Comparison of ENCODE assay signal across 15 cellular contexts in genomic region chr4:3302786-3303444, GRCh38. TPM values are rescaled to one million over a fixed set of nuclear protein-coding genes. Genes with fewer than 3 reads are reported as not detected.
DNase-seq lines count a peak whose midpoint lies in the region; ATAC-seq lines count a peak whose summit lies in the region.
"Had no signal": no experiment of that assay in that cellular context is flagged by ENCODE, and none has a peak within 500 bp of the region (broad histone marks: within the 10 kb centered on the region; RNA-seq: fewer than 3 reads in every experiment).

No MANE protein-coding gene starts in this region.

- H3K27me3 ChIP-seq in CD4-positive, alpha-beta memory T cell (ENCODE audit: insufficient read depth, low read length) = no peaks in the 10 kb centered on the region
- H3K27me3 ChIP-seq in mucosa of stomach (ENCODE audit: control insufficient read depth, insufficient read depth, low read length) = no peaks in the 10 kb centered on the region
- H3K27me3 ChIP-seq: esophagus muscularis mucosa, vagina had no signal

- H3K27me3 Mint-ChIP-seq in CD4-positive, alpha-beta memory T cell = peaks cover 0 to 2% of the 10 kb centered on the region in 2 donors
- peaks cover 11% of the 10 kb centered on the region for H3K27me3 Mint-ChIP-seq in activated T-helper 1 cell treated with anti-CD3 and anti-CD28 coated beads, Interleukin-12 subunit alpha, Interleukin-12 subunit beta, Interleukin-2, Interleukin-4 antibody, amounts not matched to agents 30 ng/mL and 10 ng/mL and 1 ng/mL, durations not matched to agents 14 hours and 24 hours and 36 hours (ENCODE audit: insufficient read depth)

- peak in 3 of 5 donors; percentile 16 to 58 (median 26) for DNase-seq in CD4-positive, alpha-beta memory T cell
- no peak for DNase-seq in activated T-helper 1 cell treated with anti-CD3 and anti-CD28 coated beads, Interleukin-12 subunit alpha, Interleukin-12 subunit beta, Interleukin-2, Interleukin-4 antibody, amounts not matched to agents 30 ng/mL and 10 ng/mL and 1 ng/mL, durations not matched to agents 14 hours and 24 hours and 36 hours (ENCODE audit: low spot score)
- DNase-seq in DMS 273 treated with DMSO at 0.1 percent for 48 hours (lab: John Stamatoyannopoulos, UW) (no peak), cerebellar cortex (ENCODE audit: low spot score) (no peak), occipital lobe (lab: John Stamatoyannopoulos, UW) (no peak), EL (no peak)
- DNase-seq: amniotic stem cell, KG1, NCI-H510A treated with DMSO at 0.1 percent for 48 hours had no signal

- peak overlapping the region; percentile 77 to 93 (median 87) for H3K4me3 Mint-ChIP-seq in CD4-positive, alpha-beta memory T cell
- peak overlapping the region; percentile 62 for H3K4me3 Mint-ChIP-seq in activated T-helper 1 cell treated with anti-CD3 and anti-CD28 coated beads, Interleukin-12 subunit alpha, Interleukin-12 subunit beta, Interleukin-2, Interleukin-4 antibody, amounts not matched to agents 30 ng/mL and 10 ng/mL and 1 ng/mL, durations not matched to agents 14 hours and 24 hours and 36 hours

- H3K27ac ChIP-seq in CD4-positive, alpha-beta memory T cell (ENCODE audit: low read depth, low read length) = no peak overlapping the region
- H3K27ac ChIP-seq: esophagus muscularis mucosa, parathyroid adenoma, vagina had no signal

- H3K36me3 Mint-ChIP-seq in CD4-positive, alpha-beta memory T cell = peaks cover 0 to 3% of the 10 kb centered on the region in 2 donors
- no peaks in the 10 kb centered on the region for H3K36me3 Mint-ChIP-seq in activated T-helper 1 cell treated with anti-CD3 and anti-CD28 coated beads, Interleukin-12 subunit alpha, Interleukin-12 subunit beta, Interleukin-2, Interleukin-4 antibody, amounts not matched to agents 30 ng/mL and 10 ng/mL and 1 ng/mL, durations not matched to agents 14 hours and 24 hours and 36 hours (ENCODE audit: low read depth)

- H3K4me1 ChIP-seq in CD4-positive, alpha-beta memory T cell (ENCODE audit: insufficient read depth, low read length) = peaks cover 55% of the 10 kb centered on the region
- H3K4me1 ChIP-seq in mucosa of stomach (ENCODE audit: control insufficient read depth, insufficient read depth, low read length) = peaks cover 53% of the 10 kb centered on the region
- H3K4me1 ChIP-seq: parathyroid adenoma had no signal

- peaks cover 37 to 57% (median 45%) of the 10 kb centered on the region in 4 donors for H3K4me1 Mint-ChIP-seq in CD4-positive, alpha-beta memory T cell
- peaks cover 30% of the 10 kb centered on the region for H3K4me1 Mint-ChIP-seq in activated T-helper 1 cell treated with anti-CD3 and anti-CD28 coated beads, Interleukin-12 subunit alpha, Interleukin-12 subunit beta, Interleukin-2, Interleukin-4 antibody, amounts not matched to agents 30 ng/mL and 10 ng/mL and 1 ng/mL, durations not matched to agents 14 hours and 24 hours and 36 hours (ENCODE audit: low read depth)

- peak overlapping the region; percentile 91 to 98 (median 94) for H3K27ac Mint-ChIP-seq in CD4-positive, alpha-beta memory T cell
- peak overlapping the region; percentile 38 for H3K27ac Mint-ChIP-seq in activated T-helper 1 cell treated with anti-CD3 and anti-CD28 coated beads, Interleukin-12 subunit alpha, Interleukin-12 subunit beta, Interleukin-2, Interleukin-4 antibody, amounts not matched to agents 30 ng/mL and 10 ng/mL and 1 ng/mL, durations not matched to agents 14 hours and 24 hours and 36 hours

- intact Hi-C loops in CD4-positive, alpha-beta memory T cell (cut with micrococcal nuclease) = loop anchor here (1.0 to 5.0 kb wide), 2 partner anchors 11 to 44 kb away; no protein-coding TSS in a partner anchor
- intact Hi-C loops in activated T-helper 1 cell treated with anti-CD3 and anti-CD28 coated beads, Interleukin-12 subunit alpha, Interleukin-12 subunit beta, Interleukin-2, Interleukin-4 antibody, amounts not matched to agents 30 ng/mL and 10 ng/mL and 1 ng/mL, durations not matched to agents 14 hours and 24 hours and 36 hours (cut with micrococcal nuclease) = loop anchor here (2.0 kb wide), 1 partner anchor 180 kb away; no protein-coding TSS in a partner anchor

- POLR2A ChIA-PET in CD4-positive, alpha-beta memory T cell (lab: Charles Lee; ENCODE audit: partially characterized antibody) = interaction anchor here (1.1 kb wide), 1 partner anchor 10 kb away, joined by 4 read pairs; the partner anchor contains the start of gene RGS12

- no peaks in the 10 kb centered on the region for H3K9me3 ChIP-seq in CD4-positive, alpha-beta memory T cell (ENCODE audit: control insufficient read depth in 1 of 2, low read length in 2 of 2)
- H3K9me3 ChIP-seq in mucosa of stomach (ENCODE audit: control insufficient read depth, low read length) = no peaks in the 10 kb centered on the region
- H3K9me3 ChIP-seq: esophagus muscularis mucosa, vagina had no signal

- H3K9me3 Mint-ChIP-seq in CD4-positive, alpha-beta memory T cell = peaks cover 0 to 4% (median 0%) of the 10 kb centered on the region in 8 donors
- H3K9me3 Mint-ChIP-seq in activated T-helper 1 cell treated with anti-CD3 and anti-CD28 coated beads, Interleukin-12 subunit alpha, Interleukin-12 subunit beta, Interleukin-2, Interleukin-4 antibody, amounts not matched to agents 30 ng/mL and 10 ng/mL and 1 ng/mL, durations not matched to agents 14 hours and 24 hours and 36 hours = no peaks in the 10 kb centered on the region

- CTCF ChIA-PET in CD4-positive, alpha-beta memory T cell (lab: Charles Lee; ENCODE audit: partially characterized antibody) = interaction anchor here (1.0 kb wide), 1 partner anchor 109 kb away, joined by 3 read pairs; no protein-coding TSS in a partner anchor

- peak; percentile 8 for ATAC-seq in HG02678 (IDR thresholded peaks at IDR 0.05; ENCODE audit: unreplicated experiment)

- no peaks in the 10 kb centered on the region for H3K36me3 ChIP-seq in CD4-positive, alpha-beta memory T cell (ENCODE audit: insufficient read depth, low read length)
- H3K36me3 ChIP-seq in mucosa of stomach (ENCODE audit: control insufficient read depth, insufficient read depth, low read length) = no peaks in the 10 kb centered on the region
- H3K36me3 ChIP-seq: esophagus muscularis mucosa, vagina had no signal

- H3K9ac ChIP-seq in mucosa of stomach (ENCODE audit: low read length) = peak overlapping the region; percentile 1
- H3K9ac ChIP-seq: parathyroid adenoma had no signal

- H3K4me3 ChIP-seq in CD4-positive, alpha-beta memory T cell (ENCODE audit: low read length in 2 of 2) = peak overlapping the region; percentile 30 to 40
- peak overlapping the region; percentile 6 for H3K4me3 ChIP-seq in mucosa of stomach (ENCODE audit: low read length)
- H3K4me3 ChIP-seq: esophagus muscularis mucosa, vagina had no signal

RNA-seq across cellular contexts. Expression of gene RGS12, which starts 10.1 kb away (rescaled TPM):
- 10 to 100 TPM in 1 of 2 experiments, 1 to 10 TPM in 1; 9.7 to 10.6 TPM for total RNA-seq in CD4-positive, alpha-beta memory T cell
- 1 to 10 TPM in 1 of 2 donors, under 1 TPM in 1; 0.93 to 2.3 TPM for polyA plus RNA-seq in CD4-positive, alpha-beta memory T cell
- 3.1 and 3.6 TPM in 2 replicates for total RNA-seq in activated T-helper 1 cell treated with anti-CD3 and anti-CD28 coated beads, Interleukin-12 subunit alpha, Interleukin-12 subunit beta, Interleukin-2, Interleukin-4 antibody, amounts not matched to agents 30 ng/mL and 10 ng/mL and 1 ng/mL, durations not matched to agents 14 hours and 24 hours and 36 hours
- total RNA-seq in occipital lobe = 68.8 TPM

RNA-seq across cellular contexts. Expression of gene MSANTD1, which starts 54.0 kb away (rescaled TPM):
- 1 to 10 TPM; 2.0 to 2.2 TPM for total RNA-seq in CD4-positive, alpha-beta memory T cell
- polyA plus RNA-seq in CD4-positive, alpha-beta memory T cell = under 1 TPM in 1 of 2 donors, not detected in 1; 0.08 TPM
- 0.73 and 1.2 TPM in 2 replicates for total RNA-seq in activated T-helper 1 cell treated with anti-CD3 and anti-CD28 coated beads, Interleukin-12 subunit alpha, Interleukin-12 subunit beta, Interleukin-2, Interleukin-4 antibody, amounts not matched to agents 30 ng/mL and 10 ng/mL and 1 ng/mL, durations not matched to agents 14 hours and 24 hours and 36 hours
- 5.9 TPM for total RNA-seq in occipital lobe
- polyA plus RNA-seq: keratinocyte had no signal

Comparison
In these comparisons a context has a peak if more than half of its experiments do, and no peak if none do; other contexts are left out.
1. DNase-seq: peak in CD4-positive, alpha-beta memory T cell (3 of 5); none in activated T-helper 1 cell treated with anti-CD3 and anti-CD28 coated beads, Interleukin-12 subunit alpha, Interleukin-12 subunit beta, Interleukin-2, Interleukin-4 antibody, amounts not matched to agents 30 ng/mL and 10 ng/mL and 1 ng/mL, durations not matched to agents 14 hours and 24 hours and 36 hours (single experiment), DMS 273 treated with DMSO at 0.1 percent for 48 hours (single experiment), cerebellar cortex (single experiment), occipital lobe (single experiment) and EL (single experiment).